11 cellular contexts compared by ENCODE assay signal in the genomic region with DNA sequence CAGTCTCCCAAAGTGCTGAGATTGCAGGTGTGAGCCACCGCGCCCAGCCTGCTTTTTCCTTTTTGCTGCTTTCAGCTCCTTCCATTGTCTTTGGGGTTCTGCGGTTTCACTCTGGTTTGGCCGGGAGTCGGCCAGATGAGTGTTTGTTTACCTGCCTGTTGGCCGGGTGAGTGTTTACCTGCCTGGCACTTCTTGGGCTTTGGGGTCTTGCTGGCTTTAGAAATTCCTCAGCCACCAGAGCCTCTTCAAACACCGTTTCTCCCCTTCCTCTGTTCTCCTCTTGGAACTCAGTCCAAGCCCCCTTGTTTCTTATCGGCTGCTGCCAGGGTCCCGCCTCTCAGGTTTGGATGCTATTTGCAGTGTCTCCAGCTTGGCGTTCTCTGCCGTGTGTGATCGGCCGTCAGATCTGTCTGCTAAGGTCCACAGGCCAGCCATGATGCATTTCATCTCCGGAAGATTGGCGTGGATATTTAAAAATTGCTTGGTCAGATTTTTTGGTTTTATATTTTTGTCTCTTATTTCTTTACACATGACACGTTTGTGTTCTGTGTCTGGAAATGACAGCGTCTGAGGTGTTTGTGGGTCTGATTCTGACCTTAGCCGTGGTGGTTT. TPM values are rescaled to one million over a fixed set of nuclear protein-coding genes. Genes with fewer than 3 reads are reported as not detected.
DNase-seq lines count a peak whose midpoint lies in the region; ATAC-seq and TF ChIP-seq lines count a peak whose summit lies in the region.
"Had no signal": no experiment of that assay in that cellular context is flagged by ENCODE, and none has a peak within 500 bp of the region (broad histone marks: within the 10 kb centered on the region; RNA-seq: fewer than 3 reads in every experiment).

No MANE protein-coding gene starts in this region.

- H3K4me1 ChIP-seq in parathyroid adenoma, result peaks cover 12% of the 10 kb centered on the region
- H3K4me1 ChIP-seq: pancreas, suprapubic skin had no signal

- no peaks in the 10 kb centered on the region for H3K36me3 ChIP-seq in parathyroid adenoma (ENCODE audit: control insufficient read depth, insufficient read depth, low read length)
- H3K36me3 ChIP-seq: pancreas had no signal

- no peaks in the 10 kb centered on the region for H3K27me3 Mint-ChIP-seq in activated T-helper 2 cell treated with anti-CD3 and anti-CD28 coated beads, Interferon-gamma antibody, Interleukin-2, Interleukin-4, amounts not matched to agents 10 μg/mL and 5 μg/mL and 100 μg/mL, durations not matched to agents 14 hours and 24 hours and 36 hours (ENCODE audit: low read depth)
- H3K27me3 Mint-ChIP-seq: B cell had no signal

- no peaks in the 10 kb centered on the region for H3K79me2 ChIP-seq in parathyroid adenoma

- DNase-seq in activated T-cell treated with anti-CD3 and anti-CD28 coated beads, Interleukin-2, amount 50 U/mL, for 1 hour, result peak; percentile 28
- DNase-seq in activated T-cell treated with anti-CD3 and anti-CD28 coated beads for 4 hours (no peak), NCI-H2029 (lab: John Stamatoyannopoulos, UW) (peak; percentile 78), RPMI8226 (no peak), NCI-H526 (lab: John Stamatoyannopoulos, UW) (no peak)
- DNase-seq in activated T-helper 2 cell treated with anti-CD3 and anti-CD28 coated beads, Interferon-gamma antibody, Interleukin-2, Interleukin-4, amounts not matched to agents 10 μg/mL and 5 μg/mL and 100 μg/mL, durations not matched to agents 14 hours and 24 hours and 36 hours (ENCODE audit: low spot score), result no peak

- peaks cover 33% of the 10 kb centered on the region for H3K36me3 Mint-ChIP-seq in activated T-helper 2 cell treated with anti-CD3 and anti-CD28 coated beads, Interferon-gamma antibody, Interleukin-2, Interleukin-4, amounts not matched to agents 10 μg/mL and 5 μg/mL and 100 μg/mL, durations not matched to agents 14 hours and 24 hours and 36 hours (ENCODE audit: low read depth)

- no peak for TF ChIP-seq CTCF in parathyroid adenoma (IDR thresholded peaks at IDR 0.05)

- no peak overlapping the region for H3K27ac ChIP-seq in parathyroid adenoma
- H3K27ac ChIP-seq: pancreas, suprapubic skin had no signal

- no peak for ATAC-seq in HG03469 (IDR thresholded peaks at IDR 0.05; ENCODE audit: unreplicated experiment)

- peak overlapping the region; percentile 30 for H2AFZ ChIP-seq in parathyroid adenoma

- H3K4me3 ChIP-seq in parathyroid adenoma (ENCODE audit: low read depth, low read length), result peak overlapping the region; percentile 42
- H3K4me3 ChIP-seq: pancreas, suprapubic skin had no signal

- H3K9me3 Mint-ChIP-seq in activated T-helper 2 cell treated with anti-CD3 and anti-CD28 coated beads, Interferon-gamma antibody, Interleukin-2, Interleukin-4, amounts not matched to agents 10 μg/mL and 5 μg/mL and 100 μg/mL, durations not matched to agents 14 hours and 24 hours and 36 hours, result no peaks in the 10 kb centered on the region

- no peaks in the 10 kb centered on the region for H3K9me3 ChIP-seq in parathyroid adenoma (ENCODE audit: control insufficient read depth, low read length)
- H3K9me3 ChIP-seq: pancreas, suprapubic skin had no signal

- H3K27me3 ChIP-seq in parathyroid adenoma (ENCODE audit: control insufficient read depth, insufficient read depth, low read length), result no peaks in the 10 kb centered on the region
- H3K27me3 ChIP-seq: pancreas, suprapubic skin had no signal

- H3K4me3 Mint-ChIP-seq in activated T-helper 2 cell treated with anti-CD3 and anti-CD28 coated beads, Interferon-gamma antibody, Interleukin-2, Interleukin-4, amounts not matched to agents 10 μg/mL and 5 μg/mL and 100 μg/mL, durations not matched to agents 14 hours and 24 hours and 36 hours (ENCODE audit: low read depth), result peak overlapping the region; percentile 4
- H3K4me3 Mint-ChIP-seq: B cell had no signal

- H3K4me1 Mint-ChIP-seq in activated T-helper 2 cell treated with anti-CD3 and anti-CD28 coated beads, Interferon-gamma antibody, Interleukin-2, Interleukin-4, amounts not matched to agents 10 μg/mL and 5 μg/mL and 100 μg/mL, durations not matched to agents 14 hours and 24 hours and 36 hours (ENCODE audit: low read depth), result peaks cover 11% of the 10 kb centered on the region
- H3K4me1 Mint-ChIP-seq: B cell had no signal

- H3K4me2 ChIP-seq in parathyroid adenoma (ENCODE audit: low read length), result peak overlapping the region; percentile 66

- H3K27ac Mint-ChIP-seq in activated T-helper 2 cell treated with anti-CD3 and anti-CD28 coated beads, Interferon-gamma antibody, Interleukin-2, Interleukin-4, amounts not matched to agents 10 μg/mL and 5 μg/mL and 100 μg/mL, durations not matched to agents 14 hours and 24 hours and 36 hours, result peak overlapping the region; percentile 69
- H3K27ac Mint-ChIP-seq: B cell had no signal

- no peak overlapping the region for H3K9ac ChIP-seq in parathyroid adenoma

- intact Hi-C loops in activated T-helper 2 cell treated with anti-CD3 and anti-CD28 coated beads, Interferon-gamma antibody, Interleukin-2, Interleukin-4, amounts not matched to agents 10 μg/mL and 5 μg/mL and 100 μg/mL, durations not matched to agents 14 hours and 24 hours and 36 hours (cut with micrococcal nuclease), result no loop called here

RNA-seq across cellular contexts. Expression of gene GAL3ST2, which starts 14.2 kb away (rescaled TPM):
- total RNA-seq in activated T-helper 2 cell treated with anti-CD3 and anti-CD28 coated beads, Interferon-gamma antibody, Interleukin-2, Interleukin-4, amounts not matched to agents 10 μg/mL and 5 μg/mL and 100 μg/mL, durations not matched to agents 14 hours and 24 hours and 36 hours, result 1.3 and 1.9 TPM in 2 replicates
- total RNA-seq: B cell, pancreas, suprapubic skin had no signal

RNA-seq across cellular contexts. Expression of gene D2HGDH, which starts 28.0 kb away (rescaled TPM):
- 36.5 and 39.9 TPM in 2 replicates for total RNA-seq in activated T-helper 2 cell treated with anti-CD3 and anti-CD28 coated beads, Interferon-gamma antibody, Interleukin-2, Interleukin-4, amounts not matched to agents 10 μg/mL and 5 μg/mL and 100 μg/mL, durations not matched to agents 14 hours and 24 hours and 36 hours

RNA-seq across cellular contexts. Expression of gene NEU4, which starts 46.6 kb away (rescaled TPM):
- 3.2 and 3.9 TPM in 2 replicates for total RNA-seq in activated T-helper 2 cell treated with anti-CD3 and anti-CD28 coated beads, Interferon-gamma antibody, Interleukin-2, Interleukin-4, amounts not matched to agents 10 μg/mL and 5 μg/mL and 100 μg/mL, durations not matched to agents 14 hours and 24 hours and 36 hours
- total RNA-seq: B cell, pancreas had no signal

Comparison
In these comparisons a context has a peak if more than half of its experiments do, and no peak if none do; other contexts are left out.
1. DNase-seq: peak in activated T-cell treated with anti-CD3 and anti-CD28 coated beads, Interleukin-2, amount 50 U/mL, for 1 hour (single experiment) and NCI-H2029 (single experiment); none in activated T-cell treated with anti-CD3 and anti-CD28 coated beads for 4 hours (single experiment), activated T-helper 2 cell treated with anti-CD3 and anti-CD28 coated beads, Interferon-gamma antibody, Interleukin-2, Interleukin-4, amounts not matched to agents 10 μg/mL and 5 μg/mL and 100 μg/mL, durations not matched to agents 14 hours and 24 hours and 36 hours (single experiment), RPMI8226 (single experiment) and NCI-H526 (0 of 2).